20 cellular contexts compared by ENCODE assay signal in genomic region chr5:71810023-71810422, GRCh38.
DNase-seq lines count a peak whose midpoint lies in the region; TF ChIP-seq lines count a peak whose summit lies in the region.
"Had no signal": no experiment of that assay in that cellular context is flagged by ENCODE, and none has a peak within 500 bp of the region (broad histone marks: within the 10 kb centered on the region; RNA-seq: fewer than 3 reads in every experiment).

No MANE protein-coding gene starts in this region.

- peak overlapping the region; percentile 9 for H3K4me2 ChIP-seq in osteoblast (ENCODE audit: insufficient read depth, low read length)

- in situ Hi-C loops in G401 (cut with HindIII; ENCODE audit: low sequenced_read_pairs): no loop called here

- H3K79me2 ChIP-seq in osteoblast (ENCODE audit: insufficient read depth, low read length): no peaks in the 10 kb centered on the region

- intact Hi-C loops in tibial artery (cut with DNase I; ENCODE audit: low total_unique reads): no loop called here

- H3K9me3 ChIP-seq in osteoblast (ENCODE audit: low read depth, low read length): no peaks in the 10 kb centered on the region
- no peaks in the 10 kb centered on the region for H3K9me3 ChIP-seq in tibial artery
- H3K9me3 ChIP-seq: MG63, Peyer's patch, thyroid gland had no signal

- no peak overlapping the region for H3K27ac ChIP-seq in osteoblast (ENCODE audit: low read depth, low read length)
- no peak overlapping the region for H3K27ac ChIP-seq in tibial artery
- H3K27ac ChIP-seq: epithelial cell of prostate, Peyer's patch, thyroid gland had no signal

- peaks cover 15% of the 10 kb centered on the region for H3K27me3 ChIP-seq in osteoblast (ENCODE audit: insufficient read depth, low read length)
- no peaks in the 10 kb centered on the region for H3K27me3 ChIP-seq in tibial artery
- H3K27me3 ChIP-seq: MG63, Peyer's patch, thyroid gland had no signal

- no peak for TF ChIP-seq CTCF in osteoblast (IDR thresholded peaks at IDR 0.05; ENCODE audit: extremely low read depth, low read depth, low read length)
- TF ChIP-seq CTCF in tibial artery (IDR thresholded peaks at IDR 0.05): no peak

- H3K4me1 ChIP-seq in osteoblast (ENCODE audit: insufficient read depth, low read length) (no peaks in the 10 kb centered on the region), tibial artery (no peaks in the 10 kb centered on the region)
- H3K4me1 ChIP-seq: Peyer's patch, thyroid gland had no signal

- H4K20me1 ChIP-seq in osteoblast (ENCODE audit: insufficient read depth, low read length): no peaks in the 10 kb centered on the region

- no peaks in the 10 kb centered on the region for H3K36me3 ChIP-seq in osteoblast (ENCODE audit: insufficient read depth, low read length)
- no peaks in the 10 kb centered on the region for H3K36me3 ChIP-seq in tibial artery
- H3K36me3 ChIP-seq: MG63, Peyer's patch, thyroid gland had no signal

- DNase-seq in G401 (ENCODE audit: low spot score) (peak; percentile 80), NCI-H69 (lab: John Stamatoyannopoulos, UW) (peak; percentile 87), foreskin melanocyte (peak; percentile 7), osteoblast (ENCODE audit: insufficient read length, low spot score, missing footprints) (no peak), tibial artery (no peak), RPMI8226 (no peak), NCI-H2196 (lab: John Stamatoyannopoulos, UW; ENCODE audit: unreplicated experiment) (no peak)
- DNase-seq: activated CD4-positive, alpha-beta T cell treated with anti-CD3 and anti-CD28 coated beads for 36 hours; activated naive CD8-positive, alpha-beta T cell treated with anti-CD3 and anti-CD28 coated beads, Interleukin-2, amount 50 U/mL, for 24 hours; AML-193; foreskin fibroblast; GF-D8; hypothalamus; MG63; NCI-H1694 treated with DMSO at 0.1 percent for 48 hours; NCI-H226; NK-92 treated with Interleukin-12 subunit alpha and Interleukin-12 subunit beta, amount 100 ng/mL, for 24 hours; Peyer's patch; thyroid gland had no signal

- peak overlapping the region; percentile 16 for H2AFZ ChIP-seq in osteoblast (ENCODE audit: low read length)

- H3K4me3 ChIP-seq in osteoblast (ENCODE audit: insufficient read depth, low read length) (no peak overlapping the region), tibial artery (no peak overlapping the region)
- H3K4me3 ChIP-seq: MG63, Peyer's patch, thyroid gland had no signal

Comparison
In these comparisons a context has a peak if more than half of its experiments do, and no peak if none do; other contexts are left out.
1. DNase-seq: peak in G401 (single experiment), NCI-H69 (single experiment) and foreskin melanocyte (single experiment); none in osteoblast (single experiment), tibial artery (0 of 2), RPMI8226 (single experiment) and NCI-H2196 (single experiment).